In genomic region chr1:26335774-26336476, GRCh38 we compare ENCODE assay signal across 8 cellular contexts. TPM values are rescaled to one million over a fixed set of nuclear protein-coding genes. Genes with fewer than 3 reads are reported as not detected.
A peak's percentile ranks its signal among the peaks of the same experiment; 100 is the strongest.
DNase-seq lines count a peak whose midpoint lies in the region; ATAC-seq and TF ChIP-seq lines count a peak whose summit lies in the region.

No MANE protein-coding gene starts in this region.

- 3 to 5% methylated on average over 34 to 40 of the region's 41 CpGs for WGBS in thyroid gland, 2 donors

- H3K27ac ChIP-seq in thyroid gland: no peak overlapping the region

- no peaks in the 10 kb centered on the region for H3K9me3 Mint-ChIP-seq in stimulated activated naive CD8-positive, alpha-beta T cell treated with anti-CD3 and anti-CD28 coated beads, Interleukin-15, Interleukin-2, amounts not matched to agents 100 ng/mL and 50 ng/mL, for 24 hours
- no peaks in the 10 kb centered on the region for H3K9me3 Mint-ChIP-seq in activated naive CD4-positive, alpha-beta T cell treated with anti-CD3 and anti-CD28 coated beads, Interleukin-2, amount 50 U/mL, for 72 hours

- H3K27ac Mint-ChIP-seq in stimulated activated naive CD8-positive, alpha-beta T cell treated with anti-CD3 and anti-CD28 coated beads, Interleukin-15, Interleukin-2, amounts not matched to agents 100 ng/mL and 50 ng/mL, for 24 hours: no peak overlapping the region
- H3K27ac Mint-ChIP-seq in activated naive CD4-positive, alpha-beta T cell treated with anti-CD3 and anti-CD28 coated beads, Interleukin-2, amount 50 U/mL, for 72 hours: peak overlapping the region in 1 of 2 donors; percentile 36

- TF ChIP-seq CTCF in kidney epithelial cell (IDR thresholded peaks at IDR 0.05; ENCODE audit: insufficient read depth, low read length, poor library complexity, severe bottlenecking): no peak
- no peak for TF ChIP-seq CTCF in thyroid gland (IDR thresholded peaks at IDR 0.05)

- intact Hi-C loops in thyroid gland (cut with DNase I): no loop called here

- DNase-seq in stimulated activated naive CD8-positive, alpha-beta T cell treated with anti-CD3 and anti-CD28 coated beads, Interleukin-15, Interleukin-2, amounts not matched to agents 100 U/mL and 50 U/mL, for 24 hours: no peak
- DNase-seq in activated naive CD4-positive, alpha-beta T cell treated with anti-CD3 and anti-CD28 coated beads, Interleukin-2, amount 50 U/mL, for 72 hours (ENCODE audit: low spot score in 2 of 2): peak in 1 of 2 donors; percentile 20
- no peak for DNase-seq in kidney epithelial cell (ENCODE audit: low read depth)
- DNase-seq in thyroid gland: no peak
- DNase-seq in stimulated activated CD4-positive, alpha-beta T cell treated with anti-CD3 and anti-CD28 coated beads, Interleukin-1b, Interleukin-23, amount 100 ng/mL, for 48 hours: no peak
- DNase-seq in activated CD4-positive, alpha-beta T cell treated with anti-CD3 and anti-CD28 coated beads for 1 hour: no peak

- no peaks in the 10 kb centered on the region for H3K9me3 ChIP-seq in thyroid gland

- H3K27me3 Mint-ChIP-seq in stimulated activated naive CD8-positive, alpha-beta T cell treated with anti-CD3 and anti-CD28 coated beads, Interleukin-15, Interleukin-2, amounts not matched to agents 100 ng/mL and 50 ng/mL, for 24 hours: peaks cover 4% of the 10 kb centered on the region

- H3K4me3 ChIP-seq in kidney epithelial cell (ENCODE audit: low read depth, low read length): peak overlapping the region; percentile 68
- peak overlapping the region; percentile 16 to 32 (median 18) for H3K4me3 ChIP-seq in thyroid gland (replicated peaks in 1 of 3)

- peaks cover 0 to 13% of the 10 kb centered on the region in 2 donors for H3K4me1 ChIP-seq in thyroid gland

- H3K36me3 ChIP-seq in kidney epithelial cell (ENCODE audit: control insufficient read depth, insufficient read depth, low read length) (no peaks in the 10 kb centered on the region), thyroid gland (no peaks in the 10 kb centered on the region)

- peak in 1 of 2 donors; percentile 16 for TF ChIP-seq POLR2A in thyroid gland (IDR thresholded peaks at IDR 0.05)

- peaks cover 12% of the 10 kb centered on the region for H3K4me1 Mint-ChIP-seq in stimulated activated naive CD8-positive, alpha-beta T cell treated with anti-CD3 and anti-CD28 coated beads, Interleukin-15, Interleukin-2, amounts not matched to agents 100 ng/mL and 50 ng/mL, for 24 hours (ENCODE audit: low read depth)

- ATAC-seq in stimulated activated naive CD8-positive, alpha-beta T cell treated with anti-CD3 and anti-CD28 coated beads, Interleukin-15, Interleukin-2, amounts not matched to agents 100 U/mL and 50 U/mL, for 24 hours: no peak
- ATAC-seq in activated naive CD4-positive, alpha-beta T cell treated with anti-CD3 and anti-CD28 coated beads, Interleukin-2, amount 50 U/mL, for 72 hours: peak; percentile 6 to 17
- no peak for ATAC-seq in HG02970 (IDR thresholded peaks at IDR 0.05; ENCODE audit: low FRiP score, unreplicated experiment)

- H3K27me3 ChIP-seq in kidney epithelial cell (ENCODE audit: control insufficient read depth, insufficient read depth, low read length) (peaks cover 18% of the 10 kb centered on the region), thyroid gland (no peaks in the 10 kb centered on the region)

- no peaks in the 10 kb centered on the region for H3K36me3 Mint-ChIP-seq in stimulated activated naive CD8-positive, alpha-beta T cell treated with anti-CD3 and anti-CD28 coated beads, Interleukin-15, Interleukin-2, amounts not matched to agents 100 ng/mL and 50 ng/mL, for 24 hours (ENCODE audit: low read depth)
- no peaks in the 10 kb centered on the region for H3K36me3 Mint-ChIP-seq in activated naive CD4-positive, alpha-beta T cell treated with anti-CD3 and anti-CD28 coated beads, Interleukin-2, amount 50 U/mL, for 72 hours

- H3K4me3 Mint-ChIP-seq in stimulated activated naive CD8-positive, alpha-beta T cell treated with anti-CD3 and anti-CD28 coated beads, Interleukin-15, Interleukin-2, amounts not matched to agents 100 ng/mL and 50 ng/mL, for 24 hours: peak overlapping the region; percentile 83

RNA-seq across cellular contexts. Expression of gene CRYBG2, which starts 18.0 kb away (rescaled TPM):
- 1 to 10 TPM; 1.0 to 6.0 TPM for total RNA-seq in activated naive CD4-positive, alpha-beta T cell treated with anti-CD3 and anti-CD28 coated beads, Interleukin-2, amount 50 U/mL, for 72 hours
- total RNA-seq in kidney epithelial cell (2.7 and 18.6 TPM in 2 replicates), thyroid gland (not detected)

RNA-seq across cellular contexts. Expression of gene CD52, which starts 18.2 kb away (rescaled TPM):
- total RNA-seq in activated naive CD4-positive, alpha-beta T cell treated with anti-CD3 and anti-CD28 coated beads, Interleukin-2, amount 50 U/mL, for 72 hours: 100 to 1,000 TPM; 343 to 698 TPM
- total RNA-seq in kidney epithelial cell: 1.2 TPM in 1 of 2 replicates, not detected in the other
- 10 to 100 TPM in 1 of 4 donors, 1 to 10 TPM in 1, not detected in 2; 3.0 to 12.3 TPM for total RNA-seq in thyroid gland

RNA-seq across cellular contexts. Expression of gene UBXN11, which starts 29.5 kb away (rescaled TPM):
- total RNA-seq in activated naive CD4-positive, alpha-beta T cell treated with anti-CD3 and anti-CD28 coated beads, Interleukin-2, amount 50 U/mL, for 72 hours: 10 to 100 TPM; 21.0 to 25.8 TPM
- 9.4 and 10.2 TPM in 2 replicates for total RNA-seq in kidney epithelial cell
- total RNA-seq in thyroid gland: 10 to 100 TPM; 23.9 to 35.4 (median 30.2) TPM

RNA-seq across cellular contexts. Expression of gene ZNF683, which starts 36.6 kb away (rescaled TPM):
- total RNA-seq in activated naive CD4-positive, alpha-beta T cell treated with anti-CD3 and anti-CD28 coated beads, Interleukin-2, amount 50 U/mL, for 72 hours: not detected
- total RNA-seq in kidney epithelial cell (not detected in 2 replicates), thyroid gland (under 1 TPM in 1 of 4 donors, not detected in 3; 0.59 TPM)

RNA-seq across cellular contexts. Expression of gene SH3BGRL3, which starts 56.0 kb away (rescaled TPM):
- 100 to 1,000 TPM; 261 to 364 TPM for total RNA-seq in activated naive CD4-positive, alpha-beta T cell treated with anti-CD3 and anti-CD28 coated beads, Interleukin-2, amount 50 U/mL, for 72 hours
- total RNA-seq in kidney epithelial cell (113 and 133 TPM in 2 replicates), thyroid gland (10 to 100 TPM; 18.8 to 58.2 (median 37.4) TPM)

Comparison
In these comparisons a context has a peak if more than half of its experiments do, and no peak if none do; other contexts are left out.
1. ATAC-seq: peak in activated naive CD4-positive, alpha-beta T cell treated with anti-CD3 and anti-CD28 coated beads, Interleukin-2, amount 50 U/mL, for 72 hours (2 of 2); none in stimulated activated naive CD8-positive, alpha-beta T cell treated with anti-CD3 and anti-CD28 coated beads, Interleukin-15, Interleukin-2, amounts not matched to agents 100 U/mL and 50 U/mL, for 24 hours (single experiment) and HG02970 (single experiment).
2. RNA of gene CD52, which starts 18.2 kb away (total RNA-seq): 343 to 698 TPM in activated naive CD4-positive, alpha-beta T cell treated with anti-CD3 and anti-CD28 coated beads, Interleukin-2, amount 50 U/mL, for 72 hours; 3.0 to 12.3 TPM in thyroid gland and 1.2 TPM in kidney epithelial cell; every median in the first group is over 10 times any median in the second.